Comparison of ENCODE assay signal across 12 cellular contexts in the genomic region with DNA sequence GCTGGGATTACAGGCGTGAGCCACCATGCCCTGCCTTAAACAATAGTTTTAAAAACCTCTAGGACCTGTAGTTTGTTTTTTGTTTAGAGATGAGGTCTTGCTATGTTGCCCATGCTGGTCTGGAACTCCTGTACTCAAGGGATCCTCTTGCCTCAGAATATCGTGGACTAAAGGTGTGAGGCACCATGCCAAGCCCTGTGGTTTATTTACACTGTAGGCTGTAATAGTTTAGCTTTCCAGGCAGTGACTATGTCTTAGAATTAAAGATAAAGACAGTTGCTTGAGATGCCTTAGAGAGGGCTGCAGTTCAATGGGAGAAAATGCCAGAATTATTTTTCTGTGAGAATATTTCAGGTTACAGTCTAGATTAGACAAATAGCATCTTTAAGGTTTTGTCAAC.
DNase-seq lines count a peak whose midpoint lies in the region; ATAC-seq and TF ChIP-seq lines count a peak whose summit lies in the region.
"Had no signal": no experiment of that assay in that cellular context is flagged by ENCODE, and none has a peak within 500 bp of the region (broad histone marks: within the 10 kb centered on the region; RNA-seq: fewer than 3 reads in every experiment).

No MANE protein-coding gene starts in this region.

- H3K36me3 ChIP-seq in fibroblast of lung (ENCODE audit: control insufficient read depth, insufficient read depth, low read length): no peaks in the 10 kb centered on the region
- H3K36me3 ChIP-seq: heart left ventricle had no signal

- H3K4me2 ChIP-seq in fibroblast of lung (ENCODE audit: extremely low read depth, insufficient read depth, low read length): no peak overlapping the region

- peaks cover 3% of the 10 kb centered on the region for H3K36me3 Mint-ChIP-seq in activated naive CD4-positive, alpha-beta T cell treated with anti-CD3 and anti-CD28 coated beads for 36 hours (ENCODE audit: low read depth)
- H3K36me3 Mint-ChIP-seq in activated B cell treated with CpG ODN at 0.5 μM for 24 hours (ENCODE audit: low read depth): no peaks in the 10 kb centered on the region
- peaks cover 6% of the 10 kb centered on the region for H3K36me3 Mint-ChIP-seq in stimulated activated effector memory CD8-positive, alpha-beta T cell treated with anti-CD3 and anti-CD28 coated beads, Interleukin-12 subunit alpha, Interleukin-12 subunit beta, amount 100 ng/mL, for 72 hours

- H2AFZ ChIP-seq in fibroblast of lung (ENCODE audit: low read length): no peak overlapping the region

- no peaks in the 10 kb centered on the region for H3K79me2 ChIP-seq in fibroblast of lung (ENCODE audit: control insufficient read depth, insufficient read depth, low read length)

- no peak overlapping the region for H3K27ac ChIP-seq in fibroblast of lung (ENCODE audit: insufficient read depth, low read length)

- H3K27me3 ChIP-seq in fibroblast of lung (ENCODE audit: control insufficient read depth, insufficient read depth, low read length): no peaks in the 10 kb centered on the region
- H3K27me3 ChIP-seq: heart left ventricle had no signal

- CTCF ChIA-PET in activated naive CD4-positive, alpha-beta T cell treated with anti-CD3 and anti-CD28 coated beads for 36 hours (lab: Charles Lee): interaction anchor here (2.3 kb wide), 1 partner anchor 67 kb away, joined by 5 read pairs; no protein-coding TSS in a partner anchor
- CTCF ChIA-PET in activated B cell treated with CpG ODN at 0.5 μM for 24 hours (lab: Charles Lee): interaction anchor here (1.8 kb wide), 1 partner anchor 66 kb away, joined by 4 read pairs; no protein-coding TSS in a partner anchor

- ATAC-seq in activated B cell treated with CpG ODN at 0.5 μM for 24 hours (ENCODE audit: low read depth) (no peak), HG03469 (IDR thresholded peaks at IDR 0.05; ENCODE audit: unreplicated experiment) (no peak)
- ATAC-seq in stimulated activated effector memory CD8-positive, alpha-beta T cell treated with anti-CD3 and anti-CD28 coated beads, Interleukin-12 subunit alpha, Interleukin-12 subunit beta, amount 100 ng/mL, for 72 hours: no peak
- ATAC-seq: heart left ventricle had no signal

- H3K9me3 Mint-ChIP-seq in activated naive CD4-positive, alpha-beta T cell treated with anti-CD3 and anti-CD28 coated beads for 36 hours: peaks cover 1% of the 10 kb centered on the region
- peaks cover 3% of the 10 kb centered on the region for H3K9me3 Mint-ChIP-seq in activated B cell treated with CpG ODN at 0.5 μM for 24 hours
- H3K9me3 Mint-ChIP-seq in stimulated activated effector memory CD8-positive, alpha-beta T cell treated with anti-CD3 and anti-CD28 coated beads, Interleukin-12 subunit alpha, Interleukin-12 subunit beta, amount 100 ng/mL, for 72 hours: peaks cover 6% of the 10 kb centered on the region

- H3K4me3 Mint-ChIP-seq in activated naive CD4-positive, alpha-beta T cell treated with anti-CD3 and anti-CD28 coated beads for 36 hours: no peak overlapping the region
- no peak overlapping the region for H3K4me3 Mint-ChIP-seq in activated B cell treated with CpG ODN at 0.5 μM for 24 hours
- no peak overlapping the region for H3K4me3 Mint-ChIP-seq in stimulated activated effector memory CD8-positive, alpha-beta T cell treated with anti-CD3 and anti-CD28 coated beads, Interleukin-12 subunit alpha, Interleukin-12 subunit beta, amount 100 ng/mL, for 72 hours

- intact Hi-C loops in activated naive CD4-positive, alpha-beta T cell treated with anti-CD3 and anti-CD28 coated beads for 36 hours (cut with micrococcal nuclease): loop anchor here (5.0 kb wide), 4 partner anchors 293 to 917 kb away; partner anchors contain the start of genes HBS1L and TBPL1
- intact Hi-C loops in activated B cell treated with CpG ODN at 0.5 μM for 24 hours (cut with micrococcal nuclease): loop anchor here (5.0 to 10.0 kb wide), 2 partner anchors 937 to 1730 kb away; partner anchors contain the start of genes MYB and STX7

- no peak for TF ChIP-seq CTCF in activated B cell treated with CpG ODN at 0.5 μM for 24 hours (IDR thresholded peaks at IDR 0.05)
- no peak for TF ChIP-seq CTCF in fibroblast of lung (conservative IDR thresholded peaks at IDR 0.05 in 1 of 2, IDR thresholded peaks at IDR 0.05 in 1 of 2; ENCODE audit: low read depth in 1 of 2, low read length in 2 of 2)

- POLR2A ChIA-PET in activated B cell treated with CpG ODN at 0.5 μM for 24 hours (lab: Charles Lee): interaction anchor here (0.6 to 3.2 kb wide), 4 partner anchors 12 to 68 kb away, joined by 3 to 15 read pairs (median 3); no protein-coding TSS in a partner anchor

- peaks cover 63% of the 10 kb centered on the region for H3K4me1 Mint-ChIP-seq in activated naive CD4-positive, alpha-beta T cell treated with anti-CD3 and anti-CD28 coated beads for 36 hours (ENCODE audit: low read depth)
- H3K4me1 Mint-ChIP-seq in activated B cell treated with CpG ODN at 0.5 μM for 24 hours: peaks cover 69% of the 10 kb centered on the region
- H3K4me1 Mint-ChIP-seq in stimulated activated effector memory CD8-positive, alpha-beta T cell treated with anti-CD3 and anti-CD28 coated beads, Interleukin-12 subunit alpha, Interleukin-12 subunit beta, amount 100 ng/mL, for 72 hours: peaks cover 47% of the 10 kb centered on the region

- DNase-seq in activated naive CD4-positive, alpha-beta T cell treated with anti-CD3 and anti-CD28 coated beads for 36 hours: no peak
- no peak for DNase-seq in activated naive CD4-positive, alpha-beta T cell treated with Interleukin-2 at 50 U/mL for 16 hours
- DNase-seq in activated B cell treated with CpG ODN at 0.5 μM for 24 hours (no peak), fibroblast of lung (ENCODE audit: low read depth in 2 of 2) (peak; percentile 59 to 84), NCI-H2227 treated with DMSO at 0.1 percent for 48 hours (lab: John Stamatoyannopoulos, UW) (no peak), hepatic stellate cell (ENCODE audit: low spot score) (no peak)
- DNase-seq in stimulated activated effector memory CD8-positive, alpha-beta T cell treated with anti-CD3 and anti-CD28 coated beads, Interleukin-12 subunit alpha, Interleukin-12 subunit beta, amount 100 ng/mL, for 72 hours (ENCODE audit: low spot score in 2 of 2): no peak
- DNase-seq: activated effector memory CD4-positive, alpha-beta T cell treated with anti-CD3 and anti-CD28 coated beads, Interleukin-2, amount 50 U/mL, for 16 hours; heart left ventricle; NCI-H345; trophoblast cell had no signal

- H3K4me1 ChIP-seq in fibroblast of lung (ENCODE audit: control insufficient read depth, extremely low read depth, insufficient read depth, low read length): no peaks in the 10 kb centered on the region

- H3K9ac ChIP-seq in fibroblast of lung (ENCODE audit: insufficient read depth, low read length): no peak overlapping the region

- no peaks in the 10 kb centered on the region for H3K9me3 ChIP-seq in fibroblast of lung (ENCODE audit: control insufficient read depth, insufficient read depth, low read depth, low read length)
- H3K9me3 ChIP-seq: heart left ventricle had no signal

- no peaks in the 10 kb centered on the region for H3K27me3 Mint-ChIP-seq in activated naive CD4-positive, alpha-beta T cell treated with anti-CD3 and anti-CD28 coated beads for 36 hours (ENCODE audit: low read depth)
- no peaks in the 10 kb centered on the region for H3K27me3 Mint-ChIP-seq in activated B cell treated with CpG ODN at 0.5 μM for 24 hours

- H3K27ac Mint-ChIP-seq in activated naive CD4-positive, alpha-beta T cell treated with anti-CD3 and anti-CD28 coated beads for 36 hours: peak overlapping the region; percentile 97
- H3K27ac Mint-ChIP-seq in activated B cell treated with CpG ODN at 0.5 μM for 24 hours: peak overlapping the region; percentile 97
- peak overlapping the region; percentile 26 for H3K27ac Mint-ChIP-seq in stimulated activated effector memory CD8-positive, alpha-beta T cell treated with anti-CD3 and anti-CD28 coated beads, Interleukin-12 subunit alpha, Interleukin-12 subunit beta, amount 100 ng/mL, for 72 hours

- no peak overlapping the region for H3K4me3 ChIP-seq in fibroblast of lung (replicated peaks in 1 of 4; ENCODE audit: control extremely low read depth in 1 of 4, insufficient read depth in 1 of 4, low read depth in 3 of 4, low read length in 4 of 4)
- H3K4me3 ChIP-seq: heart left ventricle had no signal

- H4K20me1 ChIP-seq in fibroblast of lung (ENCODE audit: control insufficient read depth, extremely low read depth, insufficient read depth, low read length): no peaks in the 10 kb centered on the region

Comparison
In these comparisons a context has a peak if more than half of its experiments do, and no peak if none do; other contexts are left out.
1. DNase-seq: peak in fibroblast of lung (2 of 2); none in activated naive CD4-positive, alpha-beta T cell treated with anti-CD3 and anti-CD28 coated beads for 36 hours (single experiment), activated naive CD4-positive, alpha-beta T cell treated with Interleukin-2 at 50 U/mL for 16 hours (single experiment), activated B cell treated with CpG ODN at 0.5 μM for 24 hours (single experiment), stimulated activated effector memory CD8-positive, alpha-beta T cell treated with anti-CD3 and anti-CD28 coated beads, Interleukin-12 subunit alpha, Interleukin-12 subunit beta, amount 100 ng/mL, for 72 hours (0 of 2), NCI-H2227 treated with DMSO at 0.1 percent for 48 hours (single experiment) and hepatic stellate cell (single experiment).
2. H3K27ac Mint-ChIP-seq: peak in every context shown above with its lines; median percentile 97 in activated naive CD4-positive, alpha-beta T cell treated with anti-CD3 and anti-CD28 coated beads for 36 hours; 97 in activated B cell treated with CpG ODN at 0.5 μM for 24 hours; 26 in stimulated activated effector memory CD8-positive, alpha-beta T cell treated with anti-CD3 and anti-CD28 coated beads, Interleukin-12 subunit alpha, Interleukin-12 subunit beta, amount 100 ng/mL, for 72 hours.